1 cellular context compared by ENCODE assay signal in genomic region chr19:8578642-8579265, GRCh38.
TF ChIP-seq lines count a peak whose summit lies in the region.

No MANE protein-coding gene starts in this region.

TF ChIP-seq in GM12878, 131 proteins besides CTCF, POLR2A, EP300 and RAD21 (continued from another document):
- TF ChIP-seq BCL3 (IDR thresholded peaks at IDR 0.05; ENCODE audit: borderline replicate concordance, insufficient read depth, low read depth, low read length, poor library complexity, severe bottlenecking), result no peak
- TF ChIP-seq MAX (IDR thresholded peaks at IDR 0.05; ENCODE audit: low read depth, low read length), result no peak
- TF ChIP-seq ZNF207 (IDR thresholded peaks at IDR 0.05; ENCODE audit: borderline replicate concordance), result no peak
- TF ChIP-seq KDM1A (IDR thresholded peaks at IDR 0.05; ENCODE audit: borderline replicate concordance), result no peak
- no peak for TF ChIP-seq FOS (IDR thresholded peaks at IDR 0.05; ENCODE audit: borderline replicate concordance, extremely low read depth, insufficient read length)
- TF ChIP-seq SUPT20H (IDR thresholded peaks at IDR 0.05; ENCODE audit: borderline replicate concordance, control insufficient read depth, low read depth, low read length), result no peak
- no peak for TF ChIP-seq FOXK2 (IDR thresholded peaks at IDR 0.05)
- TF ChIP-seq ATF2 (IDR thresholded peaks at IDR 0.05; ENCODE audit: low read length), result no peak
- TF ChIP-seq BHLHE40 (IDR thresholded peaks at IDR 0.05; ENCODE audit: borderline replicate concordance in 1 of 2, low read depth in 2 of 2, low read length in 1 of 2), result no peak
- no peak for TF ChIP-seq RBBP5 (conservative IDR thresholded peaks at IDR 0.05)
- TF ChIP-seq SREBF2 (IDR thresholded peaks at IDR 0.05; ENCODE audit: low read length), result no peak
- no peak for TF ChIP-seq ZZZ3 (IDR thresholded peaks at IDR 0.05; ENCODE audit: control insufficient read depth, insufficient read length, low read depth)
- TF ChIP-seq BRCA1 (IDR thresholded peaks at IDR 0.05; ENCODE audit: low read depth, low read length), result no peak
- 0 out of 2 replicates have a peak, but pooled peaks have one; percentile 37 for TF ChIP-seq SMARCA5 (IDR thresholded peaks at IDR 0.05)
- no peak for TF ChIP-seq ZNF622 (IDR thresholded peaks at IDR 0.05)
- no peak for TF ChIP-seq BMI1 (IDR thresholded peaks at IDR 0.05; ENCODE audit: borderline replicate concordance)
- TF ChIP-seq YY1 (IDR thresholded peaks at IDR 0.05; ENCODE audit: low read depth, low read length), result peak; percentile 44; the same call in 1 of the 2 replicates
TF ChIP-seq in GM12878: peak in this region for 3.
